ENCODE assay signal across 12 cellular contexts in the genomic region with DNA sequence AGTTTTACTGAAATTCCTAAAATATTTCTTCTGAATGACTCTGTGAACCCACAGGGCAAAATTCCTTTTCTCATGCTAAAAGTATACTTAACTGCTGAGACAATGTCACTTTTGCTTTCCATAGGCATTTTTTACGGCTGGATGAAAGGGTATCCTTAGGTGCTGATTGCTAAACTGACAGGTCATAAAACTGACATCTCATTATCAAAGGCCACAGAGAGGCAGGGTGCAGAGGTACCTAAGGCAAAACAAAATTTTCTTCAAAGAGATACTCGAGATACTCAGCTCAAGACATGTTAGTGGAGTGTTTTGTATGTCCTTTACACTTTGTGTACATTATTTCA.
A peak's percentile ranks its signal among the peaks of the same experiment; 100 is the strongest.
DNase-seq lines count a peak whose midpoint lies in the region; TF ChIP-seq lines count a peak whose summit lies in the region.
"Had no signal": no experiment of that assay in that cellular context is flagged by ENCODE, and none has a peak within 500 bp of the region (broad histone marks: within the 10 kb centered on the region; RNA-seq: fewer than 3 reads in every experiment).

No MANE protein-coding gene starts in this region.

- intact Hi-C loops in thyroid gland (cut with DNase I) = no loop called here

- peak overlapping the region; percentile 85 for H3K27ac Mint-ChIP-seq in HFFc6
- H3K27ac Mint-ChIP-seq: activated CD8-positive, alpha-beta T cell treated with anti-CD3 and anti-CD28 coated beads for 36 hours; activated naive CD8-positive, alpha-beta T cell treated with anti-CD3 and anti-CD28 coated beads, Interleukin-2, amount 10 ng/mL, durations not matched to agents 7 days and 5 days; B cell had no signal

- H3K36me3 ChIP-seq in adipocyte (ENCODE audit: control insufficient read depth, insufficient read depth, low read length, severe bottlenecking) = no peaks in the 10 kb centered on the region
- H3K36me3 ChIP-seq in thyroid gland = no peaks in the 10 kb centered on the region

- no peak for TF ChIP-seq CTCF in HFFc6 (IDR thresholded peaks at IDR 0.05)
- no peak for TF ChIP-seq CTCF in thyroid gland (IDR thresholded peaks at IDR 0.05)

- H3K9me3 ChIP-seq in adipocyte (ENCODE audit: control insufficient read depth, low read length) (no peaks in the 10 kb centered on the region), thyroid gland (no peaks in the 10 kb centered on the region)

- no peaks in the 10 kb centered on the region for H3K9me3 Mint-ChIP-seq in HFFc6
- H3K9me3 Mint-ChIP-seq: activated CD8-positive, alpha-beta T cell treated with anti-CD3 and anti-CD28 coated beads for 36 hours; activated naive CD8-positive, alpha-beta T cell treated with anti-CD3 and anti-CD28 coated beads, Interleukin-2, amount 10 ng/mL, durations not matched to agents 7 days and 5 days had no signal

- H3K4me3 ChIP-seq in adipocyte (ENCODE audit: low read length) = peak overlapping the region; percentile 15
- no peak overlapping the region for H3K4me3 ChIP-seq in thyroid gland (replicated peaks in 1 of 3)

- H3K4me1 Mint-ChIP-seq in HFFc6 (ENCODE audit: low read depth) = peaks cover 62% of the 10 kb centered on the region
- H3K4me1 Mint-ChIP-seq: activated naive CD8-positive, alpha-beta T cell treated with anti-CD3 and anti-CD28 coated beads, Interleukin-2, amount 10 ng/mL, durations not matched to agents 7 days and 5 days; B cell had no signal

- H3K4me3 Mint-ChIP-seq in HFFc6 = peak overlapping the region; percentile 84
- H3K4me3 Mint-ChIP-seq: activated CD8-positive, alpha-beta T cell treated with anti-CD3 and anti-CD28 coated beads for 36 hours; activated naive CD8-positive, alpha-beta T cell treated with anti-CD3 and anti-CD28 coated beads, Interleukin-2, amount 10 ng/mL, durations not matched to agents 7 days and 5 days; B cell had no signal

- DNase-seq in ACHN (peak; percentile 61), HFFc6 (peak; percentile 69), adipocyte (ENCODE audit: low read depth) (peak; percentile 69), iPS-NIHi7 (ENCODE audit: extremely low spot score) (peak; percentile 11), thyroid gland (no peak), inferior parietal cortex (ENCODE audit: extremely low spot score) (no peak), NCI-H526 treated with DMSO at 0.1 percent for 48 hours (lab: John Stamatoyannopoulos, UW) (no peak)
- DNase-seq in activated CD8-positive, alpha-beta memory T cell treated with anti-CD3 and anti-CD28 coated beads for 24 hours = no peak
- DNase-seq: activated CD8-positive, alpha-beta T cell treated with anti-CD3 and anti-CD28 coated beads for 36 hours; activated naive CD8-positive, alpha-beta T cell treated with anti-CD3 and anti-CD28 coated beads, Interleukin-2, amount 10 ng/mL, durations not matched to agents 7 days and 5 days; NCI-H2171 treated with DMSO at 0.1 percent for 48 hours had no signal

- H3K27ac ChIP-seq in thyroid gland = peak overlapping the region in 1 of 3 donors; percentile 30

- H3K27me3 ChIP-seq in adipocyte (replicated peaks; ENCODE audit: control insufficient read depth, insufficient read depth, low read length) = no peaks in the 10 kb centered on the region
- H3K27me3 ChIP-seq in thyroid gland = no peaks in the 10 kb centered on the region

- in situ Hi-C loops in ACHN (cut with HindIII; ENCODE audit: low pct_ligation_motif_present, low pct_unique_long_range_greater_than_20kb, low sequenced_read_pairs) = no loop called here

- peaks cover 14% of the 10 kb centered on the region for H3K36me3 Mint-ChIP-seq in HFFc6 (ENCODE audit: low read depth)
- H3K36me3 Mint-ChIP-seq: activated naive CD8-positive, alpha-beta T cell treated with anti-CD3 and anti-CD28 coated beads, Interleukin-2, amount 10 ng/mL, durations not matched to agents 7 days and 5 days had no signal

- H3K9ac ChIP-seq in adipocyte (ENCODE audit: low read length) = peak overlapping the region; percentile 71

- 45 to 51% methylated on average over 2 of the region's 2 CpGs for WGBS in thyroid gland, 2 donors

- H3K4me1 ChIP-seq in adipocyte (ENCODE audit: control insufficient read depth, insufficient read depth, low read length) (peaks cover 27% of the 10 kb centered on the region), thyroid gland (peaks cover 0 to 7% of the 10 kb centered on the region in 2 donors)

- no peaks in the 10 kb centered on the region; the same call in 1 of the 2 replicates for H3K27me3 Mint-ChIP-seq in HFFc6 (ENCODE audit: insufficient read depth)
- H3K27me3 Mint-ChIP-seq: activated CD8-positive, alpha-beta T cell treated with anti-CD3 and anti-CD28 coated beads for 36 hours; activated naive CD8-positive, alpha-beta T cell treated with anti-CD3 and anti-CD28 coated beads, Interleukin-2, amount 10 ng/mL, durations not matched to agents 7 days and 5 days had no signal

- no peak for TF ChIP-seq POLR2A in thyroid gland (IDR thresholded peaks at IDR 0.05)

Comparison
In these comparisons a context has a peak if more than half of its experiments do, and no peak if none do; other contexts are left out.
1. DNase-seq: peak in ACHN (single experiment), HFFc6 (single experiment), adipocyte (single experiment) and iPS-NIHi7 (single experiment); none in activated CD8-positive, alpha-beta memory T cell treated with anti-CD3 and anti-CD28 coated beads for 24 hours (single experiment), thyroid gland (0 of 2), inferior parietal cortex (single experiment) and NCI-H526 treated with DMSO at 0.1 percent for 48 hours (single experiment).